15 cellular contexts compared by ENCODE assay signal in the genomic region with DNA sequence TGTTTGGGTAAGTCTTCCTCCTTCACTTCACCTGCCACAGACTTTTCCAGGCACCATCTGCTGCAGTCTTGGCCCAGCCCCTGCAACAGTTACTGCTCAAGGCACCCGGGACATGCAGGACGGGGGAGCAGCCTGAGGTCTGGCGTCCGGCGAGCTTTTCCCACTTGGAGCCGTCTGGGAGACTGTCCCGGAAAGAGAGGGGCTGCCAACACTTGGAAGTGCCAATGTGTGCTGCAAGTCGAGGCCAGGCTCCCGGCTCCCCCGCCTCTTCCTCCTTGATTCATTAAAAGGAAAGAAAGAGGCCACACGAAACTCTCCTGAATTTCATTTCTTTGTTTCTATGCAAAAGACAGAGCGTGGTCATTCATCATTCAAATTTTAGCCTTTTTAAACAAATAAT. TPM values are rescaled to one million over a fixed set of nuclear protein-coding genes. Genes with fewer than 3 reads are reported as not detected.
DNase-seq lines count a peak whose midpoint lies in the region; ATAC-seq and TF ChIP-seq lines count a peak whose summit lies in the region.
"Had no signal": no experiment of that assay in that cellular context is flagged by ENCODE, and none has a peak within 500 bp of the region (broad histone marks: within the 10 kb centered on the region; RNA-seq: fewer than 3 reads in every experiment).

No MANE protein-coding gene starts in this region.

- H3K4me3 Mint-ChIP-seq in neural progenitor cell: peak overlapping the region; percentile 60
- no peak overlapping the region for H3K4me3 Mint-ChIP-seq in Calu3 (ENCODE audit: low read depth, unreplicated experiment)
- H3K4me3 Mint-ChIP-seq in Caco-2 (ENCODE audit: unreplicated experiment): no peak overlapping the region
- H3K4me3 Mint-ChIP-seq: IgD-negative memory B cell had no signal

- intact Hi-C loops in head of caudate nucleus (cut with DNase I): no loop called here
- intact Hi-C loops in upper lobe of right lung (cut with DNase I): no loop called here
- intact Hi-C loops in Calu3 (cut with micrococcal nuclease; ENCODE audit: unreplicated experiment): no loop called here
- intact Hi-C loops in Caco-2 (cut with micrococcal nuclease; ENCODE audit: unreplicated experiment): no loop called here

- H3K9me3 ChIP-seq in neural progenitor cell (ENCODE audit: low read depth) (no peaks in the 10 kb centered on the region), upper lobe of right lung (no peaks in the 10 kb centered on the region), Caco-2 (no peaks in the 10 kb centered on the region)
- H3K9me3 ChIP-seq: SJSA1 had no signal

- no peaks in the 10 kb centered on the region for H3K79me2 ChIP-seq in neural progenitor cell (ENCODE audit: low read depth)

- no peaks in the 10 kb centered on the region for H3K36me3 ChIP-seq in neural progenitor cell
- no peaks in the 10 kb centered on the region for H3K36me3 ChIP-seq in upper lobe of right lung
- H3K36me3 ChIP-seq in Caco-2 (ENCODE audit: control insufficient read depth, insufficient read depth, low read length): no peaks in the 10 kb centered on the region
- H3K36me3 ChIP-seq: SJSA1 had no signal

- H3K27ac Mint-ChIP-seq in neural progenitor cell (peak overlapping the region; percentile 92), Calu3 (ENCODE audit: unreplicated experiment) (no peak overlapping the region), Caco-2 (ENCODE audit: unreplicated experiment) (no peak overlapping the region)
- H3K27ac Mint-ChIP-seq: IgD-negative memory B cell; naive thymus-derived CD8-positive, alpha-beta T cell had no signal

- peak overlapping the region; percentile 59 for H3K4me2 ChIP-seq in neural progenitor cell

- H3K27ac ChIP-seq in neural progenitor cell (no peak overlapping the region), upper lobe of right lung (no peak overlapping the region)
- H3K27ac ChIP-seq: 22Rv1, SJSA1 had no signal

- TF ChIP-seq CTCF in neural progenitor cell (IDR thresholded peaks at IDR 0.05): no peak
- no peak for TF ChIP-seq CTCF in upper lobe of right lung (IDR thresholded peaks at IDR 0.05)
- TF ChIP-seq CTCF in Calu3 (IDR thresholded peaks at IDR 0.05; ENCODE audit: unreplicated experiment): no peak
- TF ChIP-seq CTCF in Caco-2 (IDR thresholded peaks at IDR 0.05; ENCODE audit: insufficient read depth in 1 of 2, low read depth in 1 of 2, low read length in 1 of 2, severe bottlenecking in 1 of 2, unreplicated experiment in 1 of 2): no peak

- H3K27me3 ChIP-seq in neural progenitor cell (no peaks in the 10 kb centered on the region), upper lobe of right lung (no peaks in the 10 kb centered on the region), Caco-2 (replicated peaks; ENCODE audit: control insufficient read depth, insufficient read depth, low read length) (peaks cover 1% of the 10 kb centered on the region)
- H3K27me3 ChIP-seq: SJSA1 had no signal

- peaks cover 3% of the 10 kb centered on the region for H3K9me3 Mint-ChIP-seq in neural progenitor cell
- H3K9me3 Mint-ChIP-seq in Calu3 (ENCODE audit: low read depth, unreplicated experiment): no peaks in the 10 kb centered on the region
- H3K9me3 Mint-ChIP-seq in Caco-2 (ENCODE audit: unreplicated experiment): no peaks in the 10 kb centered on the region
- H3K9me3 Mint-ChIP-seq: IgD-negative memory B cell; naive thymus-derived CD8-positive, alpha-beta T cell had no signal

- CTCF ChIA-PET in Calu3 (lab: Charles Lee): no interaction called here
- CTCF ChIA-PET in Caco-2 (lab: Charles Lee): no interaction called here

- peaks cover 7% of the 10 kb centered on the region for H4K20me1 ChIP-seq in neural progenitor cell (ENCODE audit: low read depth)

- H3K27me3 Mint-ChIP-seq in neural progenitor cell (ENCODE audit: insufficient read depth, low read depth) (peaks cover 11% of the 10 kb centered on the region), Calu3 (ENCODE audit: unreplicated experiment) (peaks cover 43% of the 10 kb centered on the region), Caco-2 (ENCODE audit: insufficient read depth, unreplicated experiment) (peaks cover under 1% of the 10 kb centered on the region)

- peaks cover 62% of the 10 kb centered on the region for H3K4me1 Mint-ChIP-seq in neural progenitor cell
- H3K4me1 Mint-ChIP-seq in Calu3 (ENCODE audit: low read depth, unreplicated experiment): no peaks in the 10 kb centered on the region
- peaks cover 10% of the 10 kb centered on the region for H3K4me1 Mint-ChIP-seq in Caco-2 (ENCODE audit: low read depth, unreplicated experiment)

- H3K4me3 ChIP-seq in neural progenitor cell (no peak overlapping the region), upper lobe of right lung (no peak overlapping the region), Caco-2 (ENCODE audit: low read depth, low read length) (no peak overlapping the region)
- H3K4me3 ChIP-seq: SJSA1 had no signal

- DNase-seq in DMS 273 (lab: John Stamatoyannopoulos, UW; ENCODE audit: unreplicated experiment) (peak; percentile 26), DMS 273 treated with DMSO at 0.1 percent for 48 hours (lab: John Stamatoyannopoulos, UW) (no peak), head of caudate nucleus (peak in 37 of 42 donors; percentile 56 to 87 (median 74)), neural progenitor cell (ENCODE audit: low spot score) (no peak), upper lobe of right lung (no peak), Calu3 (no peak), Caco-2 (no peak), D341Med (ENCODE audit: low spot score) (no peak)
- DNase-seq: amniotic stem cell; GF-D8; naive thymus-derived CD8-positive, alpha-beta T cell had no signal

- no TSS peak for BruUV-seq in Calu3 (replicated peaks; lab: Mats Ljungman, UMichigan)
- no TSS peak for BruUV-seq in Caco-2 (replicated peaks; lab: Mats Ljungman, UMichigan)

- H3F3A ChIP-seq in neural progenitor cell (ENCODE audit: low read depth): peaks cover 12% of the 10 kb centered on the region

- peak; percentile 53 for ATAC-seq in upper lobe of right lung
- ATAC-seq: naive thymus-derived CD8-positive, alpha-beta T cell had no signal

- H2AFZ ChIP-seq in neural progenitor cell (replicated peaks): no peak overlapping the region

- H3K36me3 Mint-ChIP-seq in neural progenitor cell (no peaks in the 10 kb centered on the region), Calu3 (ENCODE audit: insufficient read depth, unreplicated experiment) (no peaks in the 10 kb centered on the region), Caco-2 (ENCODE audit: insufficient read depth, unreplicated experiment) (no peaks in the 10 kb centered on the region)
- H3K36me3 Mint-ChIP-seq: IgD-negative memory B cell; naive thymus-derived CD8-positive, alpha-beta T cell had no signal

- peaks cover 28% of the 10 kb centered on the region for H3K4me1 ChIP-seq in neural progenitor cell
- H3K4me1 ChIP-seq in upper lobe of right lung: peaks cover 29% of the 10 kb centered on the region
- H3K4me1 ChIP-seq in Caco-2: peaks cover 16% of the 10 kb centered on the region; the same call in 1 of the 2 replicates

- no peak overlapping the region for H3K9ac ChIP-seq in neural progenitor cell

- POLR2A ChIA-PET in Caco-2 (lab: Charles Lee): no interaction called here

RNA-seq across cellular contexts. Expression of a gene that starts 13.8 kb away (rescaled TPM):
- total RNA-seq in neural progenitor cell (ENCODE audit: low replicate concordance) (12.2 and 17.0 TPM in 2 replicates), upper lobe of right lung (83.8 TPM), Calu3 (2022) (1.3 and 2.4 TPM in 2 replicates), Caco-2 (2022) (0.70 and 1.1 TPM in 2 replicates)
- total RNA-seq: naive thymus-derived CD8-positive, alpha-beta T cell had no signal

RNA-seq across cellular contexts. Expression of a gene that starts 20.7 kb away (rescaled TPM):
- total RNA-seq in neural progenitor cell (ENCODE audit: low replicate concordance): not detected in 2 replicates
- not detected for total RNA-seq in upper lobe of right lung
- not detected in 2 replicates for total RNA-seq in Calu3 (2022)
- not detected in 2 replicates for total RNA-seq in Caco-2 (2022)
- total RNA-seq: frontal cortex; naive thymus-derived CD8-positive, alpha-beta T cell; SJSA1 had no signal

Comparison
In these comparisons a context has a peak if more than half of its experiments do, and no peak if none do; other contexts are left out.
1. DNase-seq: peak in DMS 273 (single experiment) and head of caudate nucleus (37 of 42); none in DMS 273 treated with DMSO at 0.1 percent for 48 hours (single experiment), neural progenitor cell (single experiment), upper lobe of right lung (single experiment), Calu3 (single experiment), Caco-2 (0 of 2) and D341Med (single experiment).